Comparison of ENCODE assay signal across 16 cellular contexts in the genomic region with DNA sequence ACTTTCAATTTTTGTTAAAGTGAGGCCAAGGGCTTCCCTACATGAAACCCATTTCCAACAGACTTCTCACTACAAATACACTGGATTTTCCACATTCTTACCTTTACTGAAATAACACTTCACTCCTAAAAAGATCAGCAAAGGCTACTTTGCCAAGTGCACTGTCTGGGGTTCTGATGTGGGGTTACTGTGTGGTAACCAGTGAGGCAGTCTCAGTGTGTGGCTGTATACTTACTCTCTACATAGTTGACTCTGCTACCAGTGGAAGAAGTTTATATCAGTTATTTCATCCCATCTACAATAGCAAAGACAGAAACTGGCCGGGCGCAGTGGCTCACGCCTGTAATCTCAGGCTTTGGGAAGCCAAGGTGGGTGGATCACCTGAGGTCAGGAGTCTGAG. TPM values are rescaled to one million over a fixed set of nuclear protein-coding genes. Genes with fewer than 3 reads are reported as not detected.
DNase-seq lines count a peak whose midpoint lies in the region; ATAC-seq and TF ChIP-seq lines count a peak whose summit lies in the region.
"Had no signal": no experiment of that assay in that cellular context is flagged by ENCODE, and none has a peak within 500 bp of the region (broad histone marks: within the 10 kb centered on the region; RNA-seq: fewer than 3 reads in every experiment).

No MANE protein-coding gene starts in this region.

- WGBS in tibial nerve, 2 donors, result 80 to 81% methylated on average over 3 of the region's 3 CpGs

- H3K9me3 ChIP-seq in T-helper 17 cell (ENCODE audit: control insufficient read depth, low read length, poor library complexity, severe bottlenecking) (no peaks in the 10 kb centered on the region), tibial nerve (no peaks in the 10 kb centered on the region), uterus (no peaks in the 10 kb centered on the region)
- no peaks in the 10 kb centered on the region for H3K9me3 ChIP-seq in effector memory CD4-positive, alpha-beta T cell (ENCODE audit: control insufficient read depth, low read length)
- H3K9me3 ChIP-seq: A549 had no signal

- TF ChIP-seq CTCF in tibial nerve (IDR thresholded peaks at IDR 0.05) (no peak), uterus (IDR thresholded peaks at IDR 0.05) (no peak)

- TF ChIP-seq POLR2A in tibial nerve (IDR thresholded peaks at IDR 0.05), result no peak
- TF ChIP-seq POLR2A in uterus (IDR thresholded peaks at IDR 0.05), result no peak

- H3K4me1 Mint-ChIP-seq in activated CD4-positive, alpha-beta T cell treated with anti-CD3 and anti-CD28 coated beads, Interleukin-2, amount 10 ng/mL, durations not matched to agents 7 days and 5 days, result peaks cover 72% of the 10 kb centered on the region
- peaks cover 71% of the 10 kb centered on the region for H3K4me1 Mint-ChIP-seq in T-helper 17 cell
- peaks cover 43 to 89% of the 10 kb centered on the region in 2 donors for H3K4me1 Mint-ChIP-seq in stimulated activated naive B cell treated with anti-CD40 and anti-IgM and Interleukin-4, amounts not matched to agents 10 μg/mL and 1 μg/mL and 100 μg/mL, for 72 hours

- no peak for TF ChIP-seq EP300 in tibial nerve (IDR thresholded peaks at IDR 0.05)

- intact Hi-C loops in uterus (cut with DNase I; ENCODE audit: low total_unique reads), result no loop called here

- H3K36me3 Mint-ChIP-seq in activated CD4-positive, alpha-beta T cell treated with anti-CD3 and anti-CD28 coated beads, Interleukin-2, amount 10 ng/mL, durations not matched to agents 7 days and 5 days (ENCODE audit: low read depth), result peaks cover 88% of the 10 kb centered on the region
- peaks cover 10% of the 10 kb centered on the region for H3K36me3 Mint-ChIP-seq in T-helper 17 cell (ENCODE audit: low read depth)
- peaks cover 36 to 63% of the 10 kb centered on the region in 2 donors for H3K36me3 Mint-ChIP-seq in stimulated activated naive B cell treated with anti-CD40 and anti-IgM and Interleukin-4, amounts not matched to agents 10 μg/mL and 1 μg/mL and 100 μg/mL, for 72 hours

- DNase-seq in activated CD4-positive, alpha-beta T cell treated with anti-CD3 and anti-CD28 coated beads, Interleukin-2, amount 10 ng/mL, durations not matched to agents 7 days and 5 days, result no peak
- DNase-seq in activated CD4-positive, alpha-beta T cell treated with anti-CD3 and anti-CD28 coated beads for 1 hour, result no peak
- DNase-seq in T-helper 17 cell (no peak), tibial nerve (ENCODE audit: low spot score in 2 of 2) (no peak), hypothalamus (lab: John Stamatoyannopoulos, UW) (no peak), uterus (no peak)
- DNase-seq in effector memory CD4-positive, alpha-beta T cell, result no peak
- no peak for DNase-seq in stimulated activated naive B cell treated with anti-CD40 and anti-IgM and Interleukin-4, amounts not matched to agents 10 μg/mL and 1 μg/mL and 100 μg/mL, for 72 hours
- DNase-seq: erythroblast, NCI-H2171, nephron progenitor cell, substantia nigra, WERI-Rb-1 had no signal

- H3K36me3 ChIP-seq in effector memory CD4-positive, alpha-beta T cell (ENCODE audit: control insufficient read depth, insufficient read depth, low read length), result peaks cover 9% of the 10 kb centered on the region
- peaks cover 0 to 33% (median 10%) of the 10 kb centered on the region in 3 donors for H3K36me3 ChIP-seq in tibial nerve
- H3K36me3 ChIP-seq in uterus, result no peaks in the 10 kb centered on the region

- H3K4me3 ChIP-seq in effector memory CD4-positive, alpha-beta T cell (ENCODE audit: insufficient read depth, low read depth, low read length, poor library complexity, severe bottlenecking), result peak overlapping the region; percentile 36
- no peak overlapping the region for H3K4me3 ChIP-seq in tibial nerve
- H3K4me3 ChIP-seq in uterus, result no peak overlapping the region
- H3K4me3 ChIP-seq: A549, SK-N-MC had no signal

- peak overlapping the region; percentile 87 for H3K27ac ChIP-seq in effector memory CD4-positive, alpha-beta T cell (ENCODE audit: insufficient read depth, low read length, poor library complexity, severe bottlenecking)
- H3K27ac ChIP-seq in tibial nerve (peak overlapping the region in 1 of 4 donors; percentile 79), uterus (no peak overlapping the region)
- H3K27ac ChIP-seq: A549, SK-N-MC, WERI-Rb-1 had no signal

- CTCF ChIA-PET in activated CD4-positive, alpha-beta T cell treated with anti-CD3 and anti-CD28 coated beads, Interleukin-2, amount 10 ng/mL, durations not matched to agents 7 days and 5 days (lab: Charles Lee), result interaction anchor here (1.0 kb wide), 1 partner anchor 32 kb away, joined by 3 read pairs; no protein-coding TSS in a partner anchor

- ATAC-seq in T-helper 17 cell, result peak; percentile 32
- ATAC-seq in stimulated activated naive B cell treated with anti-CD40 and anti-IgM and Interleukin-4, amounts not matched to agents 10 μg/mL and 1 μg/mL and 100 μg/mL, for 72 hours (replicated peaks), result no peak
- ATAC-seq: A549, left lobe of liver had no signal

- H3K27me3 Mint-ChIP-seq in activated CD4-positive, alpha-beta T cell treated with anti-CD3 and anti-CD28 coated beads, Interleukin-2, amount 10 ng/mL, durations not matched to agents 7 days and 5 days, result no peaks in the 10 kb centered on the region
- H3K27me3 Mint-ChIP-seq in T-helper 17 cell, result no peaks in the 10 kb centered on the region
- H3K27me3 Mint-ChIP-seq in stimulated activated naive B cell treated with anti-CD40 and anti-IgM and Interleukin-4, amounts not matched to agents 10 μg/mL and 1 μg/mL and 100 μg/mL, for 72 hours, result no peaks in the 10 kb centered on the region

- POLR2A ChIA-PET in activated CD4-positive, alpha-beta T cell treated with anti-CD3 and anti-CD28 coated beads, Interleukin-2, amount 10 ng/mL, durations not matched to agents 7 days and 5 days (lab: Charles Lee), result no interaction called here

- H3K27ac Mint-ChIP-seq in activated CD4-positive, alpha-beta T cell treated with anti-CD3 and anti-CD28 coated beads, Interleukin-2, amount 10 ng/mL, durations not matched to agents 7 days and 5 days, result peak overlapping the region; percentile 99
- peak overlapping the region; percentile 100 for H3K27ac Mint-ChIP-seq in T-helper 17 cell
- peak overlapping the region; percentile 20 for H3K27ac Mint-ChIP-seq in stimulated activated naive B cell treated with anti-CD40 and anti-IgM and Interleukin-4, amounts not matched to agents 10 μg/mL and 1 μg/mL and 100 μg/mL, for 72 hours
- H3K27ac Mint-ChIP-seq: nephron progenitor cell had no signal

- H3K4me3 Mint-ChIP-seq in activated CD4-positive, alpha-beta T cell treated with anti-CD3 and anti-CD28 coated beads, Interleukin-2, amount 10 ng/mL, durations not matched to agents 7 days and 5 days, result peak overlapping the region; percentile 92
- peak overlapping the region; percentile 100 for H3K4me3 Mint-ChIP-seq in T-helper 17 cell
- H3K4me3 Mint-ChIP-seq in stimulated activated naive B cell treated with anti-CD40 and anti-IgM and Interleukin-4, amounts not matched to agents 10 μg/mL and 1 μg/mL and 100 μg/mL, for 72 hours, result peak overlapping the region in 1 of 2 donors; percentile 32
- H3K4me3 Mint-ChIP-seq: nephron progenitor cell had no signal

- no peaks in the 10 kb centered on the region for H3K9me3 Mint-ChIP-seq in activated CD4-positive, alpha-beta T cell treated with anti-CD3 and anti-CD28 coated beads, Interleukin-2, amount 10 ng/mL, durations not matched to agents 7 days and 5 days
- H3K9me3 Mint-ChIP-seq in stimulated activated naive B cell treated with anti-CD40 and anti-IgM and Interleukin-4, amounts not matched to agents 10 μg/mL and 1 μg/mL and 100 μg/mL, for 72 hours, result no peaks in the 10 kb centered on the region

- H3K27me3 ChIP-seq in effector memory CD4-positive, alpha-beta T cell (replicated peaks; ENCODE audit: control insufficient read depth, insufficient read depth, low read length, poor library complexity, severe bottlenecking), result no peaks in the 10 kb centered on the region
- H3K27me3 ChIP-seq in tibial nerve (no peaks in the 10 kb centered on the region), uterus (no peaks in the 10 kb centered on the region)

- H3K4me1 ChIP-seq in effector memory CD4-positive, alpha-beta T cell (ENCODE audit: control insufficient read depth, insufficient read depth, low read length, poor library complexity, severe bottlenecking), result peaks cover 47% of the 10 kb centered on the region
- peaks cover 0 to 94% (median 56%) of the 10 kb centered on the region in 4 donors for H3K4me1 ChIP-seq in tibial nerve
- peaks cover 9 to 13% of the 10 kb centered on the region in 2 donors for H3K4me1 ChIP-seq in uterus

RNA-seq across cellular contexts. Expression of a gene that starts 5.6 kb away (rescaled TPM):
- total RNA-seq in activated CD4-positive, alpha-beta T cell treated with anti-CD3 and anti-CD28 coated beads, Interleukin-2, amount 10 ng/mL, durations not matched to agents 7 days and 5 days, result 100 to 1,000 TPM; 140 to 143 TPM
- total RNA-seq in T-helper 17 cell (100 to 1,000 TPM; 109 to 114 TPM), tibial nerve (10 to 100 TPM; 42.1 to 52.9 (median 48.6) TPM), uterus (100 to 1,000 TPM in 1 of 4 donors, 10 to 100 TPM in 3; 24.6 to 128 (median 70.3) TPM)

RNA-seq across cellular contexts. Expression of a gene that starts 14.8 kb away (rescaled TPM):
- total RNA-seq in activated CD4-positive, alpha-beta T cell treated with anti-CD3 and anti-CD28 coated beads, Interleukin-2, amount 10 ng/mL, durations not matched to agents 7 days and 5 days, result 10 to 100 TPM; 25.0 to 29.4 TPM
- 10 to 100 TPM; 30.6 to 42.2 TPM for total RNA-seq in T-helper 17 cell
- total RNA-seq in tibial nerve, result 10 to 100 TPM in 3 of 4 donors, 1 to 10 TPM in 1; 5.4 to 27.1 (median 19.9) TPM
- 10 to 100 TPM in 3 of 4 donors, 1 to 10 TPM in 1; 3.8 to 15.1 (median 10.8) TPM for total RNA-seq in uterus

RNA-seq across cellular contexts. Expression of a gene that starts 27.3 kb away (rescaled TPM):
- total RNA-seq in activated CD4-positive, alpha-beta T cell treated with anti-CD3 and anti-CD28 coated beads, Interleukin-2, amount 10 ng/mL, durations not matched to agents 7 days and 5 days, result 10 to 100 TPM; 82.2 to 92.7 TPM
- 10 to 100 TPM; 43.9 to 58.0 TPM for total RNA-seq in T-helper 17 cell
- 10 to 100 TPM; 25.8 to 35.1 (median 27.8) TPM for total RNA-seq in tibial nerve
- 10 to 100 TPM; 23.9 to 32.3 (median 31.5) TPM for total RNA-seq in uterus

RNA-seq across cellular contexts. Expression of a gene that starts 33.9 kb away (rescaled TPM):
- 100 to 1,000 TPM; 117 to 119 TPM for total RNA-seq in activated CD4-positive, alpha-beta T cell treated with anti-CD3 and anti-CD28 coated beads, Interleukin-2, amount 10 ng/mL, durations not matched to agents 7 days and 5 days
- total RNA-seq in T-helper 17 cell (10 to 100 TPM; 44.8 to 48.2 TPM), tibial nerve (10 to 100 TPM; 59.2 to 72.9 (median 60.4) TPM), uterus (100 to 1,000 TPM in 1 of 4 donors, 10 to 100 TPM in 3; 45.9 to 105 (median 50.2) TPM)

RNA-seq across cellular contexts. Expression of a gene that starts 43.3 kb away (rescaled TPM):
- total RNA-seq in activated CD4-positive, alpha-beta T cell treated with anti-CD3 and anti-CD28 coated beads, Interleukin-2, amount 10 ng/mL, durations not matched to agents 7 days and 5 days, result 10 to 100 TPM; 25.2 to 25.7 TPM
- total RNA-seq in T-helper 17 cell, result 10 to 100 TPM; 50.3 to 58.5 TPM
- total RNA-seq in tibial nerve, result 10 to 100 TPM; 12.0 to 26.1 (median 15.5) TPM
- total RNA-seq in uterus, result 10 to 100 TPM in 2 of 4 donors, 1 to 10 TPM in 2; 5.1 to 46.2 (median 11.0) TPM

Comparison
In these comparisons a context has a peak if more than half of its experiments do, and no peak if none do; other contexts are left out.
1. H3K27ac Mint-ChIP-seq: peak in every context shown above with its lines; median percentile 100 in T-helper 17 cell; 99 in activated CD4-positive, alpha-beta T cell treated with anti-CD3 and anti-CD28 coated beads, Interleukin-2, amount 10 ng/mL, durations not matched to agents 7 days and 5 days; 20 in stimulated activated naive B cell treated with anti-CD40 and anti-IgM and Interleukin-4, amounts not matched to agents 10 μg/mL and 1 μg/mL and 100 μg/mL, for 72 hours.